In the genomic region with DNA sequence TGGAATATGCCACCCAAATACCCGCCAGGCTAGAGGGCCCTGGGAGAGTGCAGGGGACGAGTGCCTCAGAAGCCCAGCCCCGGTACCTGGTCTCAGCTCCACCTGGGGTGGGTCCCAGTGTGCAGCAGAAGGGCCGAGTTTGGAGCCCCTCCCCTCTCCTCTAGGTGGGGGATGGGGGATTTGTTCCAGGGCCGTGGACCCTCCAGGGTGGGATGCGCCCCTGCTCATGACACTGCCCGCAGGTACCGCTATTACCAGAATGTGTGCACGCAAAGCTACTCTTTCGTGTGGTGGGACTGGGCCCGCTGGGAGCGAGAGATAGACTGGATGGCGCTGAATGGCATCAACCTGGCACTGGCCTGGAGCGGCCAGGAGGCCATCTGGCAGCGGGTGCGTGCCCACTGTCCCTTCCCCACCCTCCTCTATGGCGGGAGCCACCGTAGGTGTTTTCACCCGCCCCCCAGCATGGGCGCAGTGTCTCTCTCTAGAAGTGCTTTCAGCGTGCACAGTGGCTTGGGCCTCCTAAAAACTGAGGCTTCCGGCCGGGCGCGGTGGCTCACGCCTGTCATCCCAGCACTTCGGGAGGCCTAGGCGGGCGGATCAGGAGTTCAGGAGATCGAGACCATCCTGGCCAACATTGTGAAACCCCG, we compare ENCODE assay signal across 8 cellular contexts. TPM values are rescaled to one million over a fixed set of nuclear protein-coding genes. Genes with fewer than 3 reads are reported as not detected.
DNase-seq lines count a peak whose midpoint lies in the region; ATAC-seq, FAIRE-seq and TF ChIP-seq lines count a peak whose summit lies in the region.

No MANE protein-coding gene starts in this region.

- peaks cover 11% of the 10 kb centered on the region for H3K79me2 ChIP-seq in astrocyte (ENCODE audit: insufficient read depth, low read length)

- H3K9me3 ChIP-seq in HUES64 (ENCODE audit: insufficient read depth, low read depth, low read length) (no peaks in the 10 kb centered on the region), astrocyte (ENCODE audit: insufficient read depth, low read depth, low read length) (no peaks in the 10 kb centered on the region), subcutaneous abdominal adipose tissue (ENCODE audit: control insufficient read depth in 5 of 5, low read length in 5 of 5) (no peaks in the 10 kb centered on the region)

- no peak overlapping the region for H2AFZ ChIP-seq in astrocyte (ENCODE audit: low read depth, low read length)

- H3K27ac Mint-ChIP-seq in astrocyte (ENCODE audit: unreplicated experiment): peak overlapping the region; percentile 87
- H3K27ac Mint-ChIP-seq in immature natural killer cell: peak overlapping the region in 5 of 6 donors; percentile 57 to 86 (median 74)

- H3K36me3 ChIP-seq in HUES64 (ENCODE audit: insufficient read depth, low read length): peaks cover 13% of the 10 kb centered on the region; the same call in 1 of the 2 replicates
- H3K36me3 ChIP-seq in astrocyte (ENCODE audit: insufficient read depth, low read length): no peaks in the 10 kb centered on the region
- peaks cover 0 to 42% (median 30%) of the 10 kb centered on the region in 5 donors for H3K36me3 ChIP-seq in subcutaneous abdominal adipose tissue (ENCODE audit: control insufficient read depth in 5 of 5, insufficient read depth in 5 of 5, low read length in 5 of 5)

- H3K4me3 Mint-ChIP-seq in astrocyte (ENCODE audit: unreplicated experiment): peak overlapping the region; percentile 88
- H3K4me3 Mint-ChIP-seq in immature natural killer cell: peak overlapping the region; percentile 77 to 88 (median 84)

- peak overlapping the region; percentile 89 for H3K4me2 ChIP-seq in astrocyte (ENCODE audit: low read length)

- H3K4me3 ChIP-seq in HUES64 (ENCODE audit: low read length) (peak overlapping the region; percentile 72), astrocyte (ENCODE audit: insufficient read depth, low read depth, low read length) (peak overlapping the region; percentile 83), subcutaneous abdominal adipose tissue (ENCODE audit: low read depth in 1 of 5, low read length in 5 of 5) (peak overlapping the region; percentile 78 to 87 (median 83))

- WGBS in HUES64: 86% methylated on average over 31 of the region's 31 CpGs

- ATAC-seq in HG03571 (IDR thresholded peaks at IDR 0.05; ENCODE audit: unreplicated experiment): no peak

- H3K4me1 Mint-ChIP-seq in astrocyte (ENCODE audit: low read depth, unreplicated experiment) (peaks cover 11% of the 10 kb centered on the region), immature natural killer cell (peaks cover 30% of the 10 kb centered on the region in 2 donors)

- H4K20me1 ChIP-seq in astrocyte (ENCODE audit: insufficient read depth, low read length): no peaks in the 10 kb centered on the region

- no peak for FAIRE-seq in astrocyte (lab: Jason Lieb, UNC)

- H3K9me3 Mint-ChIP-seq in astrocyte (ENCODE audit: unreplicated experiment) (no peaks in the 10 kb centered on the region), immature natural killer cell (peaks cover 0 to 2% (median 0%) of the 10 kb centered on the region in 6 donors)

- no peaks in the 10 kb centered on the region for H3K27me3 Mint-ChIP-seq in astrocyte (ENCODE audit: low read depth, unreplicated experiment)
- H3K27me3 Mint-ChIP-seq in immature natural killer cell (ENCODE audit: low read depth in 3 of 3): peaks cover 0 to 5% (median 2%) of the 10 kb centered on the region in 3 donors

- H3K27me3 ChIP-seq in HUES64 (ENCODE audit: insufficient read depth, low read length): peaks cover 8% of the 10 kb centered on the region; the same call in 1 of the 2 replicates
- no peaks in the 10 kb centered on the region for H3K27me3 ChIP-seq in astrocyte (ENCODE audit: insufficient read depth, low read length)
- no peaks in the 10 kb centered on the region for H3K27me3 ChIP-seq in subcutaneous abdominal adipose tissue (ENCODE audit: control insufficient read depth in 5 of 5, insufficient read depth in 4 of 5, low read length in 5 of 5)

- H3K27ac ChIP-seq in HUES64 (ENCODE audit: low read depth, low read length) (no peak overlapping the region), astrocyte (ENCODE audit: low read depth, low read length) (no peak overlapping the region), subcutaneous abdominal adipose tissue (ENCODE audit: low read depth, low read length) (peak overlapping the region; percentile 74)

- H3K36me3 Mint-ChIP-seq in astrocyte (ENCODE audit: low read depth, unreplicated experiment) (peaks cover 12% of the 10 kb centered on the region), immature natural killer cell (peaks cover 0 to 8% (median 0%) of the 10 kb centered on the region in 3 donors)

- TF ChIP-seq CTCF in astrocyte (IDR thresholded peaks at IDR 0.05; ENCODE audit: insufficient read depth, low read depth, low read length) (no peak), GM20000 (IDR thresholded peaks at IDR 0.05; ENCODE audit: extremely low read depth, missing control alignments) (no peak)

- H3K9ac ChIP-seq in HUES64 (ENCODE audit: low read depth, low read length): peak overlapping the region; percentile 82; the same call in 1 of the 2 replicates
- H3K9ac ChIP-seq in astrocyte (ENCODE audit: low read length): peak overlapping the region; percentile 82
- H3K9ac ChIP-seq in subcutaneous abdominal adipose tissue (ENCODE audit: low read length in 5 of 5): peak overlapping the region in 4 of 5 donors; percentile 61 to 83 (median 76)

- DNase-seq in astrocyte (ENCODE audit: low read depth) (no peak), immature natural killer cell (no peak), AML-193 (lab: John Stamatoyannopoulos, UW) (no peak), GM20000 (ENCODE audit: low spot score) (no peak), T-helper 9 cell (no peak)

- H3K4me1 ChIP-seq in HUES64 (ENCODE audit: insufficient read depth, low read length) (peaks cover 9% of the 10 kb centered on the region; the same call in 1 of the 2 replicates), astrocyte (ENCODE audit: insufficient read depth, low read length) (peaks cover 11% of the 10 kb centered on the region), subcutaneous abdominal adipose tissue (ENCODE audit: control insufficient read depth in 5 of 5, insufficient read depth in 5 of 5, low read length in 5 of 5) (peaks cover 7 to 35% (median 28%) of the 10 kb centered on the region in 5 donors)

RNA-seq across cellular contexts. Expression of a gene that starts 1.2 kb away (rescaled TPM):
- 13.7 TPM for polyA plus RNA-seq in HUES64 (2013, experiment 1 of 2)
- polyA plus RNA-seq in HUES64 (2013, experiment 2 of 2): 12.4 TPM
- total RNA-seq in astrocyte: 19.3 and 25.9 TPM in 2 replicates
- 10 to 100 TPM; 28.1 to 43.5 (median 33.6) TPM for polyA plus RNA-seq in immature natural killer cell

RNA-seq across cellular contexts. Expression of a gene that starts 15.4 kb away (rescaled TPM):
- polyA plus RNA-seq in HUES64 (2013, experiment 1 of 2): 0.55 TPM
- 0.63 TPM for polyA plus RNA-seq in HUES64 (2013, experiment 2 of 2)
- 1.5 and 1.7 TPM in 2 replicates for total RNA-seq in astrocyte
- polyA plus RNA-seq in immature natural killer cell: 1 to 10 TPM in 1 of 3 donors, under 1 TPM in 1, not detected in 1; 0.99 to 1.9 TPM

RNA-seq across cellular contexts. Expression of a gene that starts 24.7 kb away (rescaled TPM):
- 54.2 TPM for polyA plus RNA-seq in HUES64 (2013, experiment 1 of 2)
- 54.0 TPM for polyA plus RNA-seq in HUES64 (2013, experiment 2 of 2)
- total RNA-seq in astrocyte: 52.0 and 54.2 TPM in 2 replicates
- polyA plus RNA-seq in immature natural killer cell: 100 to 1,000 TPM in 1 of 3 donors, 10 to 100 TPM in 2; 54.1 to 136 (median 72.5) TPM

RNA-seq across cellular contexts. Expression of a gene that starts 29.6 kb away (rescaled TPM):
- 31.6 TPM for polyA plus RNA-seq in HUES64 (2013, experiment 1 of 2)
- polyA plus RNA-seq in HUES64 (2013, experiment 2 of 2): 31.6 TPM
- total RNA-seq in astrocyte: 26.5 and 29.9 TPM in 2 replicates
- polyA plus RNA-seq in immature natural killer cell: 10 to 100 TPM; 25.0 to 41.0 (median 30.5) TPM

RNA-seq across cellular contexts. Expression of a gene that starts 40.2 kb away (rescaled TPM):
- polyA plus RNA-seq in HUES64 (2013, experiment 1 of 2): 24.7 TPM
- 22.4 TPM for polyA plus RNA-seq in HUES64 (2013, experiment 2 of 2)
- total RNA-seq in astrocyte: 5.4 and 8.7 TPM in 2 replicates
- 1 to 10 TPM in 2 of 3 donors, under 1 TPM in 1; 0.91 to 3.0 (median 1.5) TPM for polyA plus RNA-seq in immature natural killer cell
